In genomic region chr12:65695077-65695865, GRCh38 we compare ENCODE assay signal across 10 cellular contexts.
DNase-seq lines count a peak whose midpoint lies in the region; ATAC-seq and TF ChIP-seq lines count a peak whose summit lies in the region.
"Had no signal": no experiment of that assay in that cellular context is flagged by ENCODE, and none has a peak within 500 bp of the region (broad histone marks: within the 10 kb centered on the region; RNA-seq: fewer than 3 reads in every experiment).

No MANE protein-coding gene starts in this region.

- WGBS in ovary, 3 donors: 29 to 33% (median 30%) methylated on average over 4 of the region's 4 CpGs

- peaks cover 2% of the 10 kb centered on the region for H3K27me3 Mint-ChIP-seq in activated T-helper 2 cell treated with anti-CD3 and anti-CD28 coated beads, Interferon-gamma antibody, Interleukin-2, Interleukin-4, amounts not matched to agents 10 μg/mL and 5 μg/mL and 100 μg/mL, durations not matched to agents 14 hours and 24 hours and 36 hours (ENCODE audit: low read depth)

- H3K4me3 ChIP-seq in PC-9: no peak overlapping the region
- H3K4me3 ChIP-seq in ovary: no peak overlapping the region

- H3K36me3 Mint-ChIP-seq in activated T-helper 2 cell treated with anti-CD3 and anti-CD28 coated beads, Interferon-gamma antibody, Interleukin-2, Interleukin-4, amounts not matched to agents 10 μg/mL and 5 μg/mL and 100 μg/mL, durations not matched to agents 14 hours and 24 hours and 36 hours (ENCODE audit: low read depth): no peaks in the 10 kb centered on the region

- H3K27me3 ChIP-seq in PC-9 (ENCODE audit: insufficient read depth, low read depth) (no peaks in the 10 kb centered on the region), ovary (no peaks in the 10 kb centered on the region)

- POLR2A ChIA-PET in PC-9 (lab: Charles Lee; ENCODE audit: unreplicated experiment): interaction anchor here (0.7 kb wide), 1 partner anchor 84 kb away, joined by 9 read pairs; no protein-coding TSS in a partner anchor

- no peaks in the 10 kb centered on the region for H3K79me2 ChIP-seq in PC-9 (ENCODE audit: low read depth)
- H3K79me2 ChIP-seq: parathyroid adenoma had no signal

- peak overlapping the region; percentile 24 for H3K27ac ChIP-seq in PC-9
- no peak overlapping the region for H3K27ac ChIP-seq in ovary
- H3K27ac ChIP-seq: parathyroid adenoma had no signal

- H3K4me2 ChIP-seq in PC-9: peak overlapping the region; percentile 42

- peaks cover 16% of the 10 kb centered on the region for H3F3A ChIP-seq in PC-9 (ENCODE audit: insufficient read depth, low read depth)

- H3K4me1 ChIP-seq in PC-9 (replicated peaks; ENCODE audit: insufficient read depth): peaks cover 25% of the 10 kb centered on the region
- no peaks in the 10 kb centered on the region for H3K4me1 ChIP-seq in ovary (ENCODE audit: insufficient read depth)
- H3K4me1 ChIP-seq: parathyroid adenoma had no signal

- H3K4me1 Mint-ChIP-seq in activated T-helper 2 cell treated with anti-CD3 and anti-CD28 coated beads, Interferon-gamma antibody, Interleukin-2, Interleukin-4, amounts not matched to agents 10 μg/mL and 5 μg/mL and 100 μg/mL, durations not matched to agents 14 hours and 24 hours and 36 hours (ENCODE audit: low read depth): no peaks in the 10 kb centered on the region
- H3K4me1 Mint-ChIP-seq: T-helper 17 cell had no signal

- H3K4me3 Mint-ChIP-seq in activated T-helper 2 cell treated with anti-CD3 and anti-CD28 coated beads, Interferon-gamma antibody, Interleukin-2, Interleukin-4, amounts not matched to agents 10 μg/mL and 5 μg/mL and 100 μg/mL, durations not matched to agents 14 hours and 24 hours and 36 hours (ENCODE audit: low read depth): no peak overlapping the region
- H3K4me3 Mint-ChIP-seq: T-helper 17 cell had no signal

- no peak for TF ChIP-seq EP300 in ovary (IDR thresholded peaks at IDR 0.05)

- H3K9me3 Mint-ChIP-seq in activated T-helper 2 cell treated with anti-CD3 and anti-CD28 coated beads, Interferon-gamma antibody, Interleukin-2, Interleukin-4, amounts not matched to agents 10 μg/mL and 5 μg/mL and 100 μg/mL, durations not matched to agents 14 hours and 24 hours and 36 hours: no peaks in the 10 kb centered on the region

- TF ChIP-seq CTCF in PC-9 (conservative IDR thresholded peaks at IDR 0.05) (no peak), ovary (IDR thresholded peaks at IDR 0.05) (no peak)

- no peak for TF ChIP-seq POLR2A in ovary (IDR thresholded peaks at IDR 0.05)

- no peak overlapping the region for H2AFZ ChIP-seq in PC-9
- H2AFZ ChIP-seq: parathyroid adenoma had no signal

- CTCF ChIA-PET in PC-9 (lab: Charles Lee): interaction anchor here (0.7 kb wide), 2 partner anchors 60 to 184 kb away, joined by 3 to 9 read pairs; no protein-coding TSS in a partner anchor

- peaks cover 10% of the 10 kb centered on the region for H3K9me3 ChIP-seq in PC-9 (ENCODE audit: insufficient read depth, low read depth)
- H3K9me3 ChIP-seq in ovary: no peaks in the 10 kb centered on the region

- no peaks in the 10 kb centered on the region for H4K20me1 ChIP-seq in PC-9 (ENCODE audit: insufficient read depth)

- ATAC-seq in esophagus mucosa: peak; percentile 36
- ATAC-seq in GM19463 (IDR thresholded peaks at IDR 0.05; ENCODE audit: unreplicated experiment): no peak
- ATAC-seq: T-helper 17 cell had no signal

- no peak overlapping the region for H3K27ac Mint-ChIP-seq in activated T-helper 2 cell treated with anti-CD3 and anti-CD28 coated beads, Interferon-gamma antibody, Interleukin-2, Interleukin-4, amounts not matched to agents 10 μg/mL and 5 μg/mL and 100 μg/mL, durations not matched to agents 14 hours and 24 hours and 36 hours
- H3K27ac Mint-ChIP-seq: T-helper 17 cell had no signal

- DNase-seq in EH (ENCODE audit: low read depth): peak; percentile 99
- peak; percentile 54 to 86 for DNase-seq in PC-9
- peak in 3 of 5 donors; percentile 23 to 41 (median 33) for DNase-seq in ovary
- DNase-seq in activated T-helper 2 cell treated with anti-CD3 and anti-CD28 coated beads, Interferon-gamma antibody, Interleukin-2, Interleukin-4, amounts not matched to agents 10 μg/mL and 5 μg/mL and 100 μg/mL, durations not matched to agents 14 hours and 24 hours and 36 hours (ENCODE audit: low spot score): no peak
- no peak for DNase-seq in activated T-cell treated with anti-CD3 and anti-CD28 coated beads, Interleukin-2, amount 50 U/mL, for 1 hour
- no peak for DNase-seq in GM19238 (ENCODE audit: insufficient read length, low spot score)
- DNase-seq: T-helper 17 cell had no signal

- BruUV-seq in PC-9 (replicated peaks; lab: Mats Ljungman, UMichigan): no TSS peak

- no peaks in the 10 kb centered on the region for H3K9me2 ChIP-seq in PC-9 (ENCODE audit: insufficient read depth)

- intact Hi-C loops in PC-9 (cut with micrococcal nuclease; ENCODE audit: unreplicated experiment) (loop anchor here (5.0 to 10.0 kb wide), 2 partner anchors 182 to 390 kb away; no protein-coding TSS in a partner anchor), ovary (cut with DNase I) (no loop called here)
- intact Hi-C loops in activated T-helper 2 cell treated with anti-CD3 and anti-CD28 coated beads, Interferon-gamma antibody, Interleukin-2, Interleukin-4, amounts not matched to agents 10 μg/mL and 5 μg/mL and 100 μg/mL, durations not matched to agents 14 hours and 24 hours and 36 hours (cut with micrococcal nuclease): no loop called here

- no peaks in the 10 kb centered on the region for H3K36me3 ChIP-seq in PC-9 (ENCODE audit: low read depth)
- no peaks in the 10 kb centered on the region for H3K36me3 ChIP-seq in ovary

Comparison
In these comparisons a context has a peak if more than half of its experiments do, and no peak if none do; other contexts are left out.
1. DNase-seq: peak in EH (single experiment), PC-9 (2 of 2) and ovary (3 of 5); none in activated T-helper 2 cell treated with anti-CD3 and anti-CD28 coated beads, Interferon-gamma antibody, Interleukin-2, Interleukin-4, amounts not matched to agents 10 μg/mL and 5 μg/mL and 100 μg/mL, durations not matched to agents 14 hours and 24 hours and 36 hours (single experiment), activated T-cell treated with anti-CD3 and anti-CD28 coated beads, Interleukin-2, amount 50 U/mL, for 1 hour (single experiment) and GM19238 (single experiment).